31 cellular contexts compared by ENCODE assay signal in genomic region chr3:51082363-51082762, GRCh38.
"Had no signal": no experiment of that assay in that cellular context is flagged by ENCODE, and none has a peak within 500 bp of the region (broad histone marks: within the 10 kb centered on the region; RNA-seq: fewer than 3 reads in every experiment).

No MANE protein-coding gene starts in this region.

- H3K36me3 ChIP-seq: brain microvascular endothelial cell, MG63, Peyer's patch had no signal

- H3K27me3 ChIP-seq: brain microvascular endothelial cell, MG63, Peyer's patch had no signal

- ATAC-seq: activated CD8-positive, alpha-beta T cell treated with anti-CD3 and anti-CD28 coated beads for 36 hours; activated T-cell treated with anti-CD3 and anti-CD28 coated beads, Interleukin-2, amount 50 U/mL, for 72 hours; activated T-helper 17 cell treated with anti-CD3 and anti-CD28 coated beads, Interleukin-2, amount 50 U/mL, for 72 hours; PC-3; SK-N-SH treated with all-trans-retinoic acid at 6 μM for 48 hours; T-cell; T-helper 17 cell had no signal

- H3K27me3 Mint-ChIP-seq: activated CD4-positive, alpha-beta T cell treated with anti-CD3 and anti-CD28 coated beads, Interleukin-2, amount 10 ng/mL, durations not matched to agents 24 days and 14 days; activated CD8-positive, alpha-beta T cell treated with anti-CD3 and anti-CD28 coated beads for 36 hours; activated naive CD8-positive, alpha-beta T cell treated with anti-CD3 and anti-CD28 coated beads for 36 hours; activated T-helper 17 cell treated with anti-CD3 and anti-CD28 coated beads, Interleukin-2, amount 50 U/mL, for 72 hours; T-cell; T-helper 17 cell had no signal

- H3K4me3 ChIP-seq: MG63, Peyer's patch had no signal

- H3K4me1 ChIP-seq: Peyer's patch had no signal

- H3K9me3 ChIP-seq: MG63 had no signal

- H3K4me3 Mint-ChIP-seq: activated CD4-positive, alpha-beta T cell treated with anti-CD3 and anti-CD28 coated beads, Interleukin-2, amount 10 ng/mL, durations not matched to agents 24 days and 14 days; activated CD8-positive, alpha-beta T cell treated with anti-CD3 and anti-CD28 coated beads for 36 hours; activated naive CD8-positive, alpha-beta T cell treated with anti-CD3 and anti-CD28 coated beads for 36 hours; activated T-cell treated with anti-CD3 and anti-CD28 coated beads, Interleukin-2, amount 50 U/mL, for 72 hours; activated T-helper 17 cell treated with anti-CD3 and anti-CD28 coated beads, Interleukin-2, amount 50 U/mL, for 72 hours; T-cell; T-helper 17 cell had no signal

- H3K27ac ChIP-seq: brain microvascular endothelial cell, Peyer's patch, VCaP had no signal

- DNase-seq: activated CD4-positive, alpha-beta T cell treated with anti-CD3 and anti-CD28 coated beads, Interleukin-2, amount 10 ng/mL, durations not matched to agents 24 days and 14 days; activated CD4-positive, alpha-beta T cell treated with anti-CD3 and anti-CD28 coated beads, Interleukin-2, amount 50 U/mL, for 4 hours; activated CD8-positive, alpha-beta T cell treated with anti-CD3 and anti-CD28 coated beads for 36 hours; activated effector memory CD4-positive, alpha-beta T cell treated with anti-CD3 and anti-CD28 coated beads, Interleukin-2, amount 50 U/mL, for 16 hours; activated naive CD4-positive, alpha-beta T cell; activated naive CD4-positive, alpha-beta T cell treated with anti-CD3 and anti-CD28 coated beads, Interleukin-2, amount 50 U/mL, for 16 hours; activated naive CD8-positive, alpha-beta T cell treated with anti-CD3 and anti-CD28 coated beads for 36 hours; activated T-cell treated with anti-CD3 and anti-CD28 coated beads, Interleukin-2, amount 50 U/mL, for 1 hour; activated T-cell treated with anti-CD3 and anti-CD28 coated beads, Interleukin-2, amount 50 U/mL, for 72 hours; amniotic stem cell; brain microvascular endothelial cell; central memory CD4-positive, alpha-beta T cell; Kasumi-1; MG63; NCI-H1048; NCI-H1105 treated with DMSO at 0.1 percent for 48 hours; NCI-H1436; NCI-H1694 treated with DMSO at 0.1 percent for 48 hours; NCI-H2029; NCI-H345; NCI-H524 treated with DMSO at 0.1 percent for 48 hours; PC-3; Peyer's patch; RPMI8226; SHP77 treated with DMSO at 0.1 percent for 48 hours; T-helper 17 cell; T-helper 9 cell had no signal

- H3K4me1 Mint-ChIP-seq: activated CD4-positive, alpha-beta T cell treated with anti-CD3 and anti-CD28 coated beads, Interleukin-2, amount 10 ng/mL, durations not matched to agents 24 days and 14 days; activated naive CD8-positive, alpha-beta T cell treated with anti-CD3 and anti-CD28 coated beads for 36 hours; activated T-helper 17 cell treated with anti-CD3 and anti-CD28 coated beads, Interleukin-2, amount 50 U/mL, for 72 hours; T-cell; T-helper 17 cell had no signal

- H3K27ac Mint-ChIP-seq: activated CD4-positive, alpha-beta T cell treated with anti-CD3 and anti-CD28 coated beads, Interleukin-2, amount 10 ng/mL, durations not matched to agents 24 days and 14 days; activated CD8-positive, alpha-beta T cell treated with anti-CD3 and anti-CD28 coated beads for 36 hours; activated naive CD8-positive, alpha-beta T cell treated with anti-CD3 and anti-CD28 coated beads for 36 hours; activated T-cell treated with anti-CD3 and anti-CD28 coated beads, Interleukin-2, amount 50 U/mL, for 72 hours; activated T-helper 17 cell treated with anti-CD3 and anti-CD28 coated beads, Interleukin-2, amount 50 U/mL, for 72 hours; T-cell; T-helper 17 cell had no signal
